Comparison of ENCODE assay signal across 23 cellular contexts in genomic region chr2:1685078-1685956, GRCh38. TPM values are rescaled to one million over a fixed set of nuclear protein-coding genes. Genes with fewer than 3 reads are reported as not detected.
DNase-seq lines count a peak whose midpoint lies in the region; ATAC-seq and TF ChIP-seq lines count a peak whose summit lies in the region.
"Had no signal": no experiment of that assay in that cellular context is flagged by ENCODE, and none has a peak within 500 bp of the region (broad histone marks: within the 10 kb centered on the region; RNA-seq: fewer than 3 reads in every experiment).

No MANE protein-coding gene starts in this region.

- peak overlapping the region; percentile 91 for H2BK5ac ChIP-seq in mesenchymal stem cell (ENCODE audit: low read depth, low read length, poor library complexity, severe bottlenecking)

- H3K14ac ChIP-seq in mesenchymal stem cell (ENCODE audit: low read length in 2 of 2): no peak overlapping the region

- H3K36me3 Mint-ChIP-seq in activated naive CD4-positive, alpha-beta T cell treated with anti-CD3 and anti-CD28 coated beads, Interleukin-2, amount 10 ng/mL, durations not matched to agents 7 days and 5 days: no peaks in the 10 kb centered on the region
- H3K36me3 Mint-ChIP-seq: activated naive CD4-positive, alpha-beta T cell treated with anti-CD3 and anti-CD28 coated beads, Interleukin-2, amount 50 U/mL, for 72 hours had no signal

- H2BK120ac ChIP-seq in mesenchymal stem cell (ENCODE audit: low read depth, low read length): peak overlapping the region; percentile 35

- H3K9me3 Mint-ChIP-seq in activated naive CD4-positive, alpha-beta T cell treated with anti-CD3 and anti-CD28 coated beads, Interleukin-2, amount 10 ng/mL, durations not matched to agents 7 days and 5 days: no peaks in the 10 kb centered on the region
- H3K9me3 Mint-ChIP-seq: activated naive CD4-positive, alpha-beta T cell treated with anti-CD3 and anti-CD28 coated beads, Interleukin-2, amount 50 U/mL, for 72 hours; activated T-cell treated with anti-CD3 and anti-CD28 coated beads, Interleukin-2, amount 50 U/mL, for 4 hours; brain had no signal

- TF ChIP-seq EP300 in SK-N-SH (IDR thresholded peaks at IDR 0.05; ENCODE audit: borderline replicate concordance in 1 of 2, low read depth in 1 of 2, low read length in 1 of 2): no peak

- no peak overlapping the region for H2BK15ac ChIP-seq in mesenchymal stem cell (ENCODE audit: low read depth, poor library complexity, severe bottlenecking)

- H2BK12ac ChIP-seq in mesenchymal stem cell (ENCODE audit: low read length in 2 of 2): peak overlapping the region in 1 of 2 experiments; percentile 25

- no peak for TF ChIP-seq CTCF in SK-N-SH (IDR thresholded peaks at IDR 0.05)
- TF ChIP-seq CTCF in VCaP (conservative IDR thresholded peaks at IDR 0.05): no peak
- TF ChIP-seq CTCF in testis (IDR thresholded peaks at IDR 0.05): no peak

- no peak overlapping the region for H3K23ac ChIP-seq in mesenchymal stem cell (ENCODE audit: low read length in 2 of 2)

- H3K27ac Mint-ChIP-seq in activated naive CD4-positive, alpha-beta T cell treated with anti-CD3 and anti-CD28 coated beads, Interleukin-2, amount 10 ng/mL, durations not matched to agents 7 days and 5 days: no peak overlapping the region
- H3K27ac Mint-ChIP-seq: activated naive CD4-positive, alpha-beta T cell treated with anti-CD3 and anti-CD28 coated beads, Interleukin-2, amount 50 U/mL, for 72 hours had no signal

- H3K4me1 Mint-ChIP-seq in activated naive CD4-positive, alpha-beta T cell treated with anti-CD3 and anti-CD28 coated beads, Interleukin-2, amount 10 ng/mL, durations not matched to agents 7 days and 5 days: no peaks in the 10 kb centered on the region

- peaks cover 8% of the 10 kb centered on the region; the same call in 1 of the 2 replicates for H3K79me2 ChIP-seq in SK-N-SH (ENCODE audit: insufficient read depth)
- H3K79me2 ChIP-seq: parathyroid adenoma had no signal

- no peak for TF ChIP-seq POLR2A in testis (IDR thresholded peaks at IDR 0.05)

- no peaks in the 10 kb centered on the region for H4K20me1 ChIP-seq in SK-N-SH (ENCODE audit: insufficient read depth)

- POLR2A ChIA-PET in SK-N-SH (lab: Yijun Ruan, JAX): interaction anchor here (1.5 kb wide), 1 partner anchor 10 kb away, joined by 4 read pairs; no protein-coding TSS in a partner anchor

- H3K27ac ChIP-seq in SK-N-SH (ENCODE audit: low read depth in 2 of 2, low read length in 1 of 2) (peak overlapping the region in 1 of 2 experiments; percentile 53; a peak in 3 of 4 replicates), VCaP (peak overlapping the region; percentile 96), mesenchymal stem cell (ENCODE audit: low read length, poor library complexity, severe bottlenecking) (peak overlapping the region; percentile 96), testis (no peak overlapping the region)
- H3K27ac ChIP-seq: 22Rv1, gastrocnemius medialis, left ventricle myocardium inferior, parathyroid adenoma had no signal

- no peak overlapping the region for H3K4me3 Mint-ChIP-seq in activated naive CD4-positive, alpha-beta T cell treated with anti-CD3 and anti-CD28 coated beads, Interleukin-2, amount 10 ng/mL, durations not matched to agents 7 days and 5 days
- H3K4me3 Mint-ChIP-seq: activated T-cell treated with anti-CD3 and anti-CD28 coated beads, Interleukin-2, amount 50 U/mL, for 4 hours; brain had no signal

- intact Hi-C loops in testis (cut with DNase I; ENCODE audit: low total_unique reads): no loop called here

- peak overlapping the region in 1 of 2 experiments; percentile 14 for H3K18ac ChIP-seq in mesenchymal stem cell (ENCODE audit: low read depth in 1 of 2, low read length in 2 of 2)

- H4K8ac ChIP-seq in mesenchymal stem cell (ENCODE audit: low read length): peak overlapping the region; percentile 66

- no peak overlapping the region for H2AFZ ChIP-seq in SK-N-SH (ENCODE audit: low read depth)
- H2AFZ ChIP-seq in mesenchymal stem cell (ENCODE audit: low read depth, low read length): no peak overlapping the region
- H2AFZ ChIP-seq: parathyroid adenoma had no signal

- H3K79me1 ChIP-seq in mesenchymal stem cell (replicated peaks; ENCODE audit: low read length, poor library complexity, severe bottlenecking): peaks cover 2% of the 10 kb centered on the region

- H3K36me3 ChIP-seq in SK-N-SH (replicated peaks in 1 of 2; ENCODE audit: control insufficient read depth in 1 of 2, insufficient read depth in 2 of 2, low read length in 1 of 2) (peaks cover 39 to 48% of the 10 kb centered on the region in 2 experiments), mesenchymal stem cell (ENCODE audit: control insufficient read depth in 1 of 2, insufficient read depth in 2 of 2, low read depth in 1 of 2, low read length in 2 of 2) (peaks cover 41 to 67% of the 10 kb centered on the region in 2 experiments), testis (ENCODE audit: low read depth, missing control alignments) (no peaks in the 10 kb centered on the region)

- peak overlapping the region; percentile 49 for H4K91ac ChIP-seq in mesenchymal stem cell (ENCODE audit: low read length)

- H3K27me3 Mint-ChIP-seq in activated naive CD4-positive, alpha-beta T cell treated with anti-CD3 and anti-CD28 coated beads, Interleukin-2, amount 10 ng/mL, durations not matched to agents 7 days and 5 days: peaks cover 4% of the 10 kb centered on the region
- H3K27me3 Mint-ChIP-seq: brain had no signal

- H3K27me3 ChIP-seq in SK-N-SH (ENCODE audit: insufficient read depth): no peaks in the 10 kb centered on the region
- H3K27me3 ChIP-seq in mesenchymal stem cell (ENCODE audit: control insufficient read depth in 1 of 2, insufficient read depth in 1 of 2, low read length in 2 of 2): no peaks in the 10 kb centered on the region
- H3K27me3 ChIP-seq in testis: no peaks in the 10 kb centered on the region
- H3K27me3 ChIP-seq: BLaER1 treated with 17β-estradiol and CSF1 and Interleukin-3, amounts not matched to agents 10 nM and 100 nM had no signal

- H3F3A ChIP-seq in SK-N-SH (replicated peaks; ENCODE audit: insufficient read depth): peaks cover 6% of the 10 kb centered on the region

- WGBS in SK-N-SH (ENCODE audit: low lambda C conversion rate): 96% methylated on average over 33 of the region's 36 CpGs
- 92% methylated on average over 36 of the region's 36 CpGs for WGBS in mesenchymal stem cell
- 91 to 95% methylated on average over 29 to 36 of the region's 36 CpGs for WGBS in testis, 2 donors

- H3K9me2 ChIP-seq in SK-N-SH: no peaks in the 10 kb centered on the region

- H3K4me2 ChIP-seq in SK-N-SH: peak overlapping the region; percentile 32
- H3K4me2 ChIP-seq in mesenchymal stem cell (ENCODE audit: low read length, poor library complexity, severe bottlenecking): no peak overlapping the region

- TF ChIP-seq RAD21 in SK-N-SH (IDR thresholded peaks at IDR 0.05; ENCODE audit: low read length): no peak

- H3K4ac ChIP-seq in mesenchymal stem cell (ENCODE audit: low read depth in 1 of 2, low read length in 2 of 2): peak overlapping the region in 1 of 2 experiments; percentile 68

- H2AK5ac ChIP-seq in mesenchymal stem cell (ENCODE audit: low read length, severe bottlenecking): peak overlapping the region; percentile 92

- DNase-seq in SK-N-SH (no peak), mesenchymal stem cell (no peak), testis (peak; percentile 10), DMS114 treated with DMSO at 0.1 percent for 48 hours (lab: John Stamatoyannopoulos, UW; ENCODE audit: unreplicated experiment) (no peak), CD1c-positive myeloid dendritic cell (ENCODE audit: extremely low spot score) (no peak)
- DNase-seq in activated naive CD4-positive, alpha-beta T cell treated with anti-CD3 and anti-CD28 coated beads, Interleukin-2, amount 10 ng/mL, durations not matched to agents 7 days and 5 days: no peak
- DNase-seq: activated CD4-positive, alpha-beta T cell treated with anti-CD3 and anti-CD28 coated beads, Interleukin-2, amount 50 U/mL, for 48 hours; activated T-cell treated with anti-CD3 and anti-CD28 coated beads, Interleukin-2, amount 50 U/mL, for 4 hours; gastrocnemius medialis; left ventricle myocardium inferior; NCI-H82; RPMI8226; small intestine; stimulated activated CD4-positive, alpha-beta T cell treated with anti-CD3 and anti-CD28 coated beads, Interleukin-4, amount 100 ng/mL, for 24 hours; T-helper 1 cell had no signal

- ATAC-seq in SK-N-SH treated with all-trans-retinoic acid at 6 μM for 48 hours: no peak; the same call in 1 of the 3 replicates
- ATAC-seq: activated naive CD4-positive, alpha-beta T cell treated with anti-CD3 and anti-CD28 coated beads, Interleukin-2, amount 50 U/mL, for 72 hours; activated T-cell treated with anti-CD3 and anti-CD28 coated beads, Interleukin-2, amount 50 U/mL, for 4 hours; gastrocnemius medialis had no signal

- H3K9ac ChIP-seq in SK-N-SH: peak overlapping the region; percentile 11; the same call in 1 of the 2 replicates
- H3K9ac ChIP-seq in mesenchymal stem cell (ENCODE audit: low read length): no peak overlapping the region
- H3K9ac ChIP-seq: parathyroid adenoma had no signal

- CTCF ChIA-PET in SK-N-SH (lab: Yijun Ruan, JAX): interaction anchor here (0.8 to 4.1 kb wide), 3 partner anchors 12 to 66 kb away, joined by 3 to 13 read pairs (median 3); no protein-coding TSS in a partner anchor
- CTCF ChIA-PET in activated naive CD4-positive, alpha-beta T cell treated with anti-CD3 and anti-CD28 coated beads, Interleukin-2, amount 10 ng/mL, durations not matched to agents 7 days and 5 days (lab: Charles Lee): no interaction called here

- H3K4me1 ChIP-seq in SK-N-SH (ENCODE audit: control insufficient read depth in 1 of 2, insufficient read depth in 2 of 2, low read depth in 1 of 2, low read length in 1 of 2): peaks cover 22 to 31% of the 10 kb centered on the region in 2 experiments
- H3K4me1 ChIP-seq in mesenchymal stem cell (ENCODE audit: control insufficient read depth, insufficient read depth, low read depth, low read length): peaks cover 29% of the 10 kb centered on the region
- H3K4me1 ChIP-seq in testis: no peaks in the 10 kb centered on the region
- H3K4me1 ChIP-seq: gastrocnemius medialis, parathyroid adenoma had no signal

- H3K9me3 ChIP-seq in SK-N-SH (no peaks in the 10 kb centered on the region), mesenchymal stem cell (ENCODE audit: control insufficient read depth, low read length) (no peaks in the 10 kb centered on the region), testis (no peaks in the 10 kb centered on the region)
- H3K9me3 ChIP-seq: BLaER1 treated with 17β-estradiol and CSF1 and Interleukin-3, amounts not matched to agents 10 nM and 100 nM; gastrocnemius medialis; left ventricle myocardium inferior had no signal

- H3K4me3 ChIP-seq in SK-N-SH (ENCODE audit: low read depth in 2 of 2, low read length in 1 of 2): no peak overlapping the region
- no peak overlapping the region for H3K4me3 ChIP-seq in mesenchymal stem cell (ENCODE audit: insufficient read depth in 1 of 2, low read depth in 1 of 2, low read length in 2 of 2)
- no peak overlapping the region for H3K4me3 ChIP-seq in testis
- H3K4me3 ChIP-seq: BLaER1 treated with 17β-estradiol and CSF1 and Interleukin-3, amounts not matched to agents 10 nM and 100 nM; gastrocnemius medialis; left ventricle myocardium inferior had no signal

RNA-seq across cellular contexts. Expression of gene PXDN, which starts 59.0 kb away (rescaled TPM):
- polyA plus RNA-seq in SK-N-SH (2012; rRNA removed) (76.8 and 146 TPM in 2 replicates), testis (ENCODE audit: insufficient read depth, low read depth, low replicate concordance) (26.7 TPM)
- 105 and 143 TPM in 2 replicates for polyA plus RNA-seq in SK-N-SH (2012; cell fraction: cytosol; rRNA removed)
- 193 and 256 TPM in 2 replicates for polyA plus RNA-seq in SK-N-SH (2012; cell fraction: nucleus; rRNA removed)
- 621 TPM for polyA plus RNA-seq in mesenchymal stem cell (2013, experiment 1 of 2)
- polyA plus RNA-seq in mesenchymal stem cell (2013, experiment 2 of 2): 614 TPM
- 10 to 100 TPM; 33.8 to 41.8 TPM for total RNA-seq in testis
- total RNA-seq: HepG2 had no signal
- polyA plus RNA-seq: HepG2 had no signal

Comparison
In these comparisons a context has a peak if more than half of its experiments do, and no peak if none do; other contexts are left out.
1. H3K27ac ChIP-seq: peak in VCaP (single experiment) and mesenchymal stem cell (single experiment); none in testis (0 of 2).